In genomic region chr4:113878718-113879117, GRCh38 we compare ENCODE assay signal across 10 cellular contexts.
DNase-seq lines count a peak whose midpoint lies in the region; ATAC-seq, FAIRE-seq and TF ChIP-seq lines count a peak whose summit lies in the region.
"Had no signal": no experiment of that assay in that cellular context is flagged by ENCODE, and none has a peak within 500 bp of the region (broad histone marks: within the 10 kb centered on the region; RNA-seq: fewer than 3 reads in every experiment).

No MANE protein-coding gene starts in this region.

- no peaks in the 10 kb centered on the region for H3K36me3 ChIP-seq in H1 (ENCODE audit: control insufficient read depth in 2 of 4, insufficient read depth in 4 of 4, low read length in 3 of 4)
- H3K36me3 ChIP-seq: spleen had no signal

- no peak overlapping the region for H3K9ac ChIP-seq in H1 (replicated peaks in 1 of 4; ENCODE audit: extremely low read depth in 1 of 4, low read depth in 3 of 4, low read length in 3 of 4)

- no peak overlapping the region for H3K56ac ChIP-seq in H1 (replicated peaks; ENCODE audit: insufficient read length, low read depth, low read length)

- no peak overlapping the region for H3K23ac ChIP-seq in H1 (ENCODE audit: insufficient read length)

- no peak overlapping the region for H4K8ac ChIP-seq in H1 (ENCODE audit: extremely low read depth, insufficient read depth, low read length)

- H2AK5ac ChIP-seq in H1 (ENCODE audit: low read depth, low read length) = no peak overlapping the region

- no peaks in the 10 kb centered on the region for H3K23me2 ChIP-seq in H1 (ENCODE audit: low read depth, low read length)

- POLR2A ChIA-PET in H1 (lab: Charles Lee; ENCODE audit: partially characterized antibody) = no interaction called here

- no peaks in the 10 kb centered on the region for H3K79me1 ChIP-seq in H1 (ENCODE audit: low read depth, low read length)

- no peak overlapping the region for H4K5ac ChIP-seq in H1 (ENCODE audit: insufficient read length, low read depth, low read length)

- CTCF ChIA-PET in H1 (lab: Charles Lee; ENCODE audit: partially characterized antibody) = interaction anchor here (0.9 to 1.8 kb wide), 6 partner anchors 9 to 504 kb away, joined by 3 to 7 read pairs (median 3); no protein-coding TSS in a partner anchor

- TF ChIP-seq CTCF in H1 (IDR thresholded peaks at IDR 0.05; ENCODE audit: control extremely low read depth in 1 of 3, insufficient read depth in 1 of 3, low read depth in 1 of 3, low read length in 3 of 3) = peak; percentile 58 to 80 (median 68)

- H3K18ac ChIP-seq in H1 (ENCODE audit: extremely low read depth, low read length) = no peak overlapping the region

- 6% methylated on average over 3 of the region's 3 CpGs; no CpG with 5 or more reads in 1 of the 2 experiments for WGBS in H1 (ENCODE audit: extremely low coverage in 1 of 2, insufficient coverage in 1 of 2, insufficient read length in 1 of 2, insufficient replicate concordance in 2 of 2, low coverage in 1 of 2, low lambda C conversion rate in 2 of 2, missing lambda C conversion rate in 1 of 2), 2 experiments

- H3K79me2 ChIP-seq in H1 (ENCODE audit: control insufficient read depth in 1 of 2, insufficient read depth in 2 of 2, low read length in 2 of 2) = no peaks in the 10 kb centered on the region

- no peak overlapping the region for H3K14ac ChIP-seq in H1 (ENCODE audit: insufficient read length)

- TF ChIP-seq RAD21 in H1 (IDR thresholded peaks at IDR 0.05 in 1 of 2, conservative IDR thresholded peaks at IDR 0.05 in 1 of 2; ENCODE audit: low read depth in 2 of 2, low read length in 2 of 2) = peak; percentile 66

- no peak overlapping the region for H2BK5ac ChIP-seq in H1 (ENCODE audit: low read depth, low read length)

- FAIRE-seq in H1 (lab: Jason Lieb, UNC) = peak; percentile 98

- no peak overlapping the region for H3K4ac ChIP-seq in H1 (replicated peaks; ENCODE audit: insufficient read length, low read depth, low read length)

- H3K27ac ChIP-seq in H1 (ENCODE audit: low read depth, low read length) = no peak overlapping the region
- H3K27ac ChIP-seq: spleen had no signal

- no peak overlapping the region for H2BK120ac ChIP-seq in H1 (replicated peaks; ENCODE audit: low read depth, low read length)

- no peak overlapping the region for H2BK12ac ChIP-seq in H1 (ENCODE audit: low read depth, low read length)

- TF ChIP-seq EP300 in H1 (IDR thresholded peaks at IDR 0.05; ENCODE audit: borderline replicate concordance in 1 of 2, low read depth in 2 of 2, low read length in 2 of 2) = no peak

- no peaks in the 10 kb centered on the region for H3K27me3 ChIP-seq in H1 (replicated peaks in 1 of 4; ENCODE audit: control insufficient read depth in 3 of 4, extremely low read depth in 1 of 4, insufficient read depth in 3 of 4, low read length in 3 of 4)
- H3K27me3 ChIP-seq: spleen had no signal

- no peak for ATAC-seq in HG03521 (IDR thresholded peaks at IDR 0.05; ENCODE audit: unreplicated experiment)
- ATAC-seq: T-cell had no signal

- no peak overlapping the region for H3K4me2 ChIP-seq in H1 (ENCODE audit: insufficient read depth in 1 of 2, low read depth in 2 of 2, low read length in 2 of 2)

- H2AFZ ChIP-seq in H1 (ENCODE audit: low read length) = no peak overlapping the region

- no peaks in the 10 kb centered on the region for H3K9me3 ChIP-seq in H1 (ENCODE audit: insufficient read depth in 2 of 2, low read depth in 1 of 2, low read length in 1 of 2)
- H3K9me3 ChIP-seq: spleen had no signal

- H2BK15ac ChIP-seq in H1 (ENCODE audit: low read length) = no peak overlapping the region

- H4K91ac ChIP-seq in H1 (replicated peaks; ENCODE audit: insufficient read length, low read length) = no peak overlapping the region

- peak; percentile 28 for DNase-seq in NCI-H146 (lab: John Stamatoyannopoulos, UW)
- no peak for DNase-seq in NCI-H146 treated with DMSO at 0.1 percent for 48 hours (lab: John Stamatoyannopoulos, UW; ENCODE audit: unreplicated experiment)
- DNase-seq in NCI-H2227 treated with DMSO at 0.1 percent for 48 hours (lab: John Stamatoyannopoulos, UW) = peak; percentile 30
- peak; percentile 56 to 59 for DNase-seq in H1 (ENCODE audit: low read depth in 1 of 2, low spot score in 2 of 2)
- peak; percentile 90 for DNase-seq in renal cortical epithelial cell (ENCODE audit: low read depth)
- DNase-seq in GM19240 (ENCODE audit: insufficient read length, low spot score) = no peak
- no peak for DNase-seq in NCI-H1930 (lab: John Stamatoyannopoulos, UW)
- DNase-seq: spleen had no signal

- no peak overlapping the region for H2BK20ac ChIP-seq in H1 (ENCODE audit: low read length)

- no peak overlapping the region for H3K4me3 ChIP-seq in H1 (ENCODE audit: extremely low read depth in 1 of 4, insufficient read depth in 2 of 4, low read depth in 3 of 4, low read length in 4 of 4)
- H3K4me3 ChIP-seq: spleen had no signal

- no peak for TF ChIP-seq POLR2A in H1 (IDR thresholded peaks at IDR 0.05; ENCODE audit: control extremely low read depth in 1 of 2, low read depth in 2 of 2, low read length in 2 of 2)

- no peaks in the 10 kb centered on the region for H4K20me1 ChIP-seq in H1 (replicated peaks in 1 of 2; ENCODE audit: control insufficient read depth in 1 of 2, insufficient read depth in 2 of 2, low read length in 2 of 2)

- H3K4me1 ChIP-seq in H1 (replicated peaks in 1 of 4; ENCODE audit: control insufficient read depth in 3 of 4, insufficient read depth in 4 of 4, low read length in 3 of 4) = peaks cover 2 to 5% (median 2%) of the 10 kb centered on the region in 4 experiments; a peak in 4 of 7 replicates
- H3K4me1 ChIP-seq: spleen had no signal

TF ChIP-seq in H1, 55 proteins besides CTCF, POLR2A, EP300 and RAD21:
- TF ChIP-seq CEBPB (IDR thresholded peaks at IDR 0.05; ENCODE audit: low read depth, low read length) (no peak), FOSL1 (IDR thresholded peaks at IDR 0.05; ENCODE audit: insufficient read depth, low read depth, low read length) (no peak), SP1 (IDR thresholded peaks at IDR 0.05; ENCODE audit: low read depth, low read length) (no peak), TEAD4 (IDR thresholded peaks at IDR 0.05; ENCODE audit: low read depth, low read length) (peak; percentile 87), CREB1 (IDR thresholded peaks at IDR 0.05) (0 out of 2 replicates have a peak, but pooled peaks have one; percentile 29), SIN3A (conservative IDR thresholded peaks at IDR 0.05 in 1 of 2, IDR thresholded peaks at IDR 0.05 in 1 of 2; ENCODE audit: low read depth in 1 of 2, low read length in 2 of 2) (peak in 1 of 2 experiments; percentile 54; a peak in 1 of 4 replicates), NANOG (IDR thresholded peaks at IDR 0.05; ENCODE audit: insufficient read depth, low read depth, low read length, poor library complexity, severe bottlenecking) (no peak), EZH2 (IDR thresholded peaks at IDR 0.05; ENCODE audit: low read depth, low read length, severe bottlenecking) (no peak), RFX5 (IDR thresholded peaks at IDR 0.05; ENCODE audit: borderline replicate concordance, low read depth, low read length) (peak; percentile 48; the same call in 1 of the 2 replicates), CBX5 (IDR thresholded peaks at IDR 0.05; ENCODE audit: low read depth, low read length) (no peak), NRF1 (IDR thresholded peaks at IDR 0.05; ENCODE audit: low read depth, low read length) (no peak), SRF (IDR thresholded peaks at IDR 0.05; ENCODE audit: low read depth, low read length) (no peak)
- TF ChIP-seq, protein P1, sequence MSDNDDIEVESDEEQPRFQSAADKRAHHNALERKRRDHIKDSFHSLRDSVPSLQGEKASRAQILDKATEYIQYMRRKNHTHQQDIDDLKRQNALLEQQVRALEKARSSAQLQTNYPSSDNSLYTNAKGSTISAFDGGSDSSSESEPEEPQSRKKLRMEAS (IDR thresholded peaks at IDR 0.05) = peak; percentile 68; the same call in 1 of the 2 replicates
- TF ChIP-seq, protein P2, sequence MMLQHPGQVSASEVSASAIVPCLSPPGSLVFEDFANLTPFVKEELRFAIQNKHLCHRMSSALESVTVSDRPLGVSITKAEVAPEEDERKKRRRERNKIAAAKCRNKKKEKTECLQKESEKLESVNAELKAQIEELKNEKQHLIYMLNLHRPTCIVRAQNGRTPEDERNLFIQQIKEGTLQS (IDR thresholded peaks at IDR 0.05; ENCODE audit: insufficient read depth, low read depth, low read length) = no peak

Comparison
In these comparisons a context has a peak if more than half of its experiments do, and no peak if none do; other contexts are left out.
1. DNase-seq: peak in NCI-H146 (single experiment), NCI-H2227 treated with DMSO at 0.1 percent for 48 hours (single experiment), H1 (2 of 2) and renal cortical epithelial cell (single experiment); none in NCI-H146 treated with DMSO at 0.1 percent for 48 hours (single experiment), GM19240 (single experiment) and NCI-H1930 (0 of 2).